Comparison of ENCODE assay signal across 1 cellular context in genomic region chr9:74025402-74025894, GRCh38.
TF ChIP-seq lines count a peak whose summit lies in the region.

No MANE protein-coding gene starts in this region.

TF ChIP-seq in HepG2, 621 proteins besides CTCF, POLR2A, EP300 and RAD21 (continued from another document and continues in another):
- TF ChIP-seq ZBTB4 (CRISPR knock-in tag; IDR thresholded peaks at IDR 0.05; ENCODE audit: borderline replicate concordance) (no peak), SP140L (CRISPR knock-in tag; IDR thresholded peaks at IDR 0.05; ENCODE audit: borderline replicate concordance) (no peak), DZIP1 (CRISPR knock-in tag; IDR thresholded peaks at IDR 0.05) (no peak), PRMT3 (CRISPR knock-in tag; IDR thresholded peaks at IDR 0.05; ENCODE audit: borderline replicate concordance, low read depth) (no peak), DR1 (CRISPR knock-in tag; IDR thresholded peaks at IDR 0.05) (no peak), ELF4 (CRISPR knock-in tag; IDR thresholded peaks at IDR 0.05; ENCODE audit: borderline replicate concordance) (no peak), SRSF9 (IDR thresholded peaks at IDR 0.05; ENCODE audit: borderline replicate concordance, insufficient read depth, low read depth, low read length, poor library complexity, severe bottlenecking) (no peak), XBP1 (CRISPR knock-in tag; IDR thresholded peaks at IDR 0.05) (no peak), ZNF10 (CRISPR knock-in tag; IDR thresholded peaks at IDR 0.05; ENCODE audit: borderline replicate concordance, low read depth) (no peak), DPF2 (CRISPR knock-in tag; IDR thresholded peaks at IDR 0.05; ENCODE audit: borderline replicate concordance, low read depth) (peak; percentile 93), ERF (CRISPR knock-in tag; IDR thresholded peaks at IDR 0.05) (no peak), MTA1 (CRISPR knock-in tag; IDR thresholded peaks at IDR 0.05; ENCODE audit: borderline replicate concordance) (peak; percentile 64; the same call in 1 of the 2 replicates), HOXA5 (CRISPR knock-in tag; IDR thresholded peaks at IDR 0.05) (no peak), ZNF331 (CRISPR knock-in tag; IDR thresholded peaks at IDR 0.05) (peak; percentile 27; the same call in 1 of the 2 replicates), ZNF280B (CRISPR knock-in tag; IDR thresholded peaks at IDR 0.05; ENCODE audit: borderline replicate concordance) (no peak), MED13 (CRISPR knock-in tag; IDR thresholded peaks at IDR 0.05) (peak; percentile 63; the same call in 1 of the 2 replicates), ARID2 (CRISPR knock-in tag; IDR thresholded peaks at IDR 0.05; ENCODE audit: borderline replicate concordance) (0 out of 2 replicates have a peak, but pooled peaks have one; percentile 42), REPIN1 (CRISPR knock-in tag; IDR thresholded peaks at IDR 0.05; ENCODE audit: borderline replicate concordance, low read depth) (0 out of 2 replicates have a peak, but pooled peaks have one; percentile 78), FOXJ3 (CRISPR knock-in tag; IDR thresholded peaks at IDR 0.05; ENCODE audit: borderline replicate concordance) (peak; percentile 97; the same call in 1 of the 2 replicates), ZNF281 (CRISPR knock-in tag; IDR thresholded peaks at IDR 0.05; ENCODE audit: borderline replicate concordance) (no peak), THAP8 (CRISPR knock-in tag; IDR thresholded peaks at IDR 0.05; ENCODE audit: borderline replicate concordance) (no peak), FUBP1 (CRISPR knock-in tag; IDR thresholded peaks at IDR 0.05; ENCODE audit: borderline replicate concordance) (no peak), ZNF318 (CRISPR knock-in tag; IDR thresholded peaks at IDR 0.05) (no peak), CREM (IDR thresholded peaks at IDR 0.05) (peak; percentile 94), CREM (CRISPR knock-in tag; IDR thresholded peaks at IDR 0.05) (no peak), MXD4 (CRISPR knock-in tag; IDR thresholded peaks at IDR 0.05) (no peak), PPARG (CRISPR knock-in tag; conservative IDR thresholded peaks at IDR 0.05) (peak; percentile 72), ZBTB10 (CRISPR knock-in tag; IDR thresholded peaks at IDR 0.05; ENCODE audit: borderline replicate concordance) (no peak), GATA4 (IDR thresholded peaks at IDR 0.05; ENCODE audit: borderline replicate concordance, low read depth) (peak; percentile 91)
